Comparison of ENCODE assay signal across 1 cellular context in genomic region chr12:24939551-24939950, GRCh38. TPM values are rescaled to one million over a fixed set of nuclear protein-coding genes. Genes with fewer than 3 reads are reported as not detected.
"Had no signal": no experiment of that assay in that cellular context is flagged by ENCODE, and none has a peak within 500 bp of the region (broad histone marks: within the 10 kb centered on the region; RNA-seq: fewer than 3 reads in every experiment).

No MANE protein-coding gene starts in this region.

RNA-seq across cellular contexts. Expression of gene BCAT1, which starts 9.3 kb away (rescaled TPM):
- total RNA-seq: PC-3 had no signal
